Comparison of ENCODE assay signal across 1 cellular context in the genomic region with DNA sequence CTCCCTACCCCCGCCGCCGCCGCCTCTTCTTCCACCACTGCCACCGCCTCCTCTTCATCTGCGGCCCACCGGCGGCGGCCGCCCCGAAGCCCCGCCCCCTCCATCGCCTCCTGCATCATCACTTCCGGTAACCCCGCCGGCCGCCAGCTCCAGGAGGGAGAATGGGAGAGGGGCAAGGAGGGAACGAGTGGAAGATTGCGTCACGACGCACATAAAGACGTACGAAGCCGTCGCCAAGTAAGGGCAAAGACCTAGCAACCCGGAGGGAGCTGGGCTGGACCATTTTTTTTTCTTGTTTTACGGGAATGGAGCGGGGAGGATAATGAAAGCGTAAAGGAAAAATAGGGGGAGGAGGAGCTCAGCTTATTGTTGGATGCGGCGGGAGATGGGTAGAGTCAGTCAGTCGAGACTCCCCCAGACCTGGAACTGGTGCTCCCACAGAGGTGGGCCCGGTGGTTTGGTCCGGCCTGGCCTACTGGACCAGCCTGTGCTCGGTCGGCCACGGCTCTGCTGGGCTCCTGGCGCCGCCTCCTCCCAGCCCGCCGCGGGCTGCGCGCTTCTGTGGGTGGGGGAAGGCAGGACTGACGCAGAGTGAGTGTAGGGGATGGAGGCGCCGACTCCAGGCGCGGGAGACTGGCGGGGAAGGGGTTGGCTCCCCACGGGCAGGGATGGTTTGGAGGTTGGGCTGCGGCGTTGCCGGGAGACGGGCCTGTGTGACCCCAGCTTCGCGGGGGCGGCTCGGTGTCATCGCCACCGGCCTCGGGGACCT.
TF ChIP-seq lines count a peak whose summit lies in the region.

A gene with protein sequence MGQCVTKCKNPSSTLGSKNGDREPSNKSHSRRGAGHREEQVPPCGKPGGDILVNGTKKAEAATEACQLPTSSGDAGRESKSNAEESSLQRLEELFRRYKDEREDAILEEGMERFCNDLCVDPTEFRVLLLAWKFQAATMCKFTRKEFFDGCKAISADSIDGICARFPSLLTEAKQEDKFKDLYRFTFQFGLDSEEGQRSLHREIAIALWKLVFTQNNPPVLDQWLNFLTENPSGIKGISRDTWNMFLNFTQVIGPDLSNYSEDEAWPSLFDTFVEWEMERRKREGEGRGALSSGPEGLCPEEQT (minus strand): TSS at position 60 of the 769 bp plus-strand sequence. CDS start 37,820 bp downstream, outside the sequence.
A gene with protein sequence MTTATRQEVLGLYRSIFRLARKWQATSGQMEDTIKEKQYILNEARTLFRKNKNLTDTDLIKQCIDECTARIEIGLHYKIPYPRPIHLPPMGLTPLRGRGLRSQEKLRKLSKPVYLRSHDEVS (plus strand): TSS at position 473 of the 769 bp plus-strand sequence. CDS start 14,785 bp downstream, outside the sequence.

TF ChIP-seq in K562, 482 proteins besides CTCF, POLR2A, EP300 and RAD21 (continued from another document and continues in another):
- TF ChIP-seq, protein P1, sequence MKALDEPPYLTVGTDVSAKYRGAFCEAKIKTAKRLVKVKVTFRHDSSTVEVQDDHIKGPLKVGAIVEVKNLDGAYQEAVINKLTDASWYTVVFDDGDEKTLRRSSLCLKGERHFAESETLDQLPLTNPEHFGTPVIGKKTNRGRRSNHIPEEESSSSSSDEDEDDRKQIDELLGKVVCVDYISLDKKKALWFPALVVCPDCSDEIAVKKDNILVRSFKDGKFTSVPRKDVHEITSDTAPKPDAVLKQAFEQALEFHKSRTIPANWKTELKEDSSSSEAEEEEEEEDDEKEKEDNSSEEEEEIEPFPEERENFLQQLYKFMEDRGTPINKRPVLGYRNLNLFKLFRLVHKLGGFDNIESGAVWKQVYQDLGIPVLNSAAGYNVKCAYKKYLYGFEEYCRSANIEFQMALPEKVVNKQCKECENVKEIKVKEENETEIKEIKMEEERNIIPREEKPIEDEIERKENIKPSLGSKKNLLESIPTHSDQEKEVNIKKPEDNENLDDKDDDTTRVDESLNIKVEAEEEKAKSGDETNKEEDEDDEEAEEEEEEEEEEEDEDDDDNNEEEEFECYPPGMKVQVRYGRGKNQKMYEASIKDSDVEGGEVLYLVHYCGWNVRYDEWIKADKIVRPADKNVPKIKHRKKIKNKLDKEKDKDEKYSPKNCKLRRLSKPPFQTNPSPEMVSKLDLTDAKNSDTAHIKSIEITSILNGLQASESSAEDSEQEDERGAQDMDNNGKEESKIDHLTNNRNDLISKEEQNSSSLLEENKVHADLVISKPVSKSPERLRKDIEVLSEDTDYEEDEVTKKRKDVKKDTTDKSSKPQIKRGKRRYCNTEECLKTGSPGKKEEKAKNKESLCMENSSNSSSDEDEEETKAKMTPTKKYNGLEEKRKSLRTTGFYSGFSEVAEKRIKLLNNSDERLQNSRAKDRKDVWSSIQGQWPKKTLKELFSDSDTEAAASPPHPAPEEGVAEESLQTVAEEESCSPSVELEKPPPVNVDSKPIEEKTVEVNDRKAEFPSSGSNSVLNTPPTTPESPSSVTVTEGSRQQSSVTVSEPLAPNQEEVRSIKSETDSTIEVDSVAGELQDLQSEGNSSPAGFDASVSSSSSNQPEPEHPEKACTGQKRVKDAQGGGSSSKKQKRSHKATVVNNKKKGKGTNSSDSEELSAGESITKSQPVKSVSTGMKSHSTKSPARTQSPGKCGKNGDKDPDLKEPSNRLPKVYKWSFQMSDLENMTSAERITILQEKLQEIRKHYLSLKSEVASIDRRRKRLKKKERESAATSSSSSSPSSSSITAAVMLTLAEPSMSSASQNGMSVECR (CRISPR knock-in tag; IDR thresholded peaks at IDR 0.05) = peak; percentile 63; the same call in 1 of the 2 replicates
- TF ChIP-seq KAT7 (CRISPR knock-in tag; IDR thresholded peaks at IDR 0.05; ENCODE audit: borderline replicate concordance) (no peak), ZNF77 (CRISPR knock-in tag; IDR thresholded peaks at IDR 0.05) (no peak), HDAC1 (IDR thresholded peaks at IDR 0.05) (peak in 1 of 2 experiments; percentile 73; a peak in 1 of 4 replicates), YY1 (IDR thresholded peaks at IDR 0.05; ENCODE audit: borderline replicate concordance in 1 of 3, control insufficient read depth in 1 of 3, extremely low read depth in 1 of 3, insufficient read depth in 3 of 3, insufficient read length in 1 of 3, insufficient replicate concordance in 2 of 3, low read depth in 1 of 3, low read length in 2 of 3) (peak in 1 of 3 experiments; percentile 38), ZC3H8 (IDR thresholded peaks at IDR 0.05) (no peak), PHF8 (IDR thresholded peaks at IDR 0.05; ENCODE audit: borderline replicate concordance, low read length) (peak; percentile 68; the same call in 1 of the 2 replicates), CEBPG (CRISPR knock-in tag; IDR thresholded peaks at IDR 0.05) (peak; percentile 97), CEBPG (tag; conservative IDR thresholded peaks at IDR 0.05 in 1 of 2, IDR thresholded peaks at IDR 0.05 in 1 of 2) (peak; percentile 98 to 99), PCBP1 (IDR thresholded peaks at IDR 0.05; ENCODE audit: low read depth, low read length, poor library complexity, severe bottlenecking) (peak; percentile 87), NRF1 (conservative IDR thresholded peaks at IDR 0.05 in 1 of 2, IDR thresholded peaks at IDR 0.05 in 1 of 2) (peak; percentile 80 to 84), ZNF583 (CRISPR knock-in tag; IDR thresholded peaks at IDR 0.05) (no peak), RCOR1 (IDR thresholded peaks at IDR 0.05; ENCODE audit: borderline replicate concordance in 1 of 2, low read depth in 2 of 2, low read length in 2 of 2) (peak; percentile 52 to 54; a peak in 2 of 4 replicates), KDM1A (IDR thresholded peaks at IDR 0.05) (peak; percentile 51 to 69; a peak in 3 of 4 replicates), TBP (optimal IDR thresholded peaks at IDR 0.05; ENCODE audit: low read depth, low read length) (peak; percentile 57), SREBF1 (IDR thresholded peaks at IDR 0.05; ENCODE audit: borderline replicate concordance, low read depth, low read length) (0 out of 2 replicates have a peak, but pooled peaks have one; percentile 63), NR2C1 (IDR thresholded peaks at IDR 0.05) (peak; percentile 63), NR2C1 (tag; IDR thresholded peaks at IDR 0.05) (peak; percentile 67), TEAD1 (CRISPR knock-in tag; IDR thresholded peaks at IDR 0.05) (peak; percentile 30 to 66; a peak in 1 of 4 replicates), NR4A1 (CRISPR knock-in tag; IDR thresholded peaks at IDR 0.05) (no peak), NR4A1 (tag; IDR thresholded peaks at IDR 0.05) (no peak), TAL1 (IDR thresholded peaks at IDR 0.05) (no peak), NR2C2 (CRISPR knock-in tag; IDR thresholded peaks at IDR 0.05) (no peak), NR2C2 (tag; IDR thresholded peaks at IDR 0.05) (peak; percentile 91), POLR2AphosphoS5 (IDR thresholded peaks at IDR 0.05; ENCODE audit: control insufficient read depth, insufficient read depth, low read depth, low read length) (peak; percentile 38; the same call in 1 of the 2 replicates), HMG20B (CRISPR knock-in tag; IDR thresholded peaks at IDR 0.05) (no peak)
- TF ChIP-seq, protein P2, sequence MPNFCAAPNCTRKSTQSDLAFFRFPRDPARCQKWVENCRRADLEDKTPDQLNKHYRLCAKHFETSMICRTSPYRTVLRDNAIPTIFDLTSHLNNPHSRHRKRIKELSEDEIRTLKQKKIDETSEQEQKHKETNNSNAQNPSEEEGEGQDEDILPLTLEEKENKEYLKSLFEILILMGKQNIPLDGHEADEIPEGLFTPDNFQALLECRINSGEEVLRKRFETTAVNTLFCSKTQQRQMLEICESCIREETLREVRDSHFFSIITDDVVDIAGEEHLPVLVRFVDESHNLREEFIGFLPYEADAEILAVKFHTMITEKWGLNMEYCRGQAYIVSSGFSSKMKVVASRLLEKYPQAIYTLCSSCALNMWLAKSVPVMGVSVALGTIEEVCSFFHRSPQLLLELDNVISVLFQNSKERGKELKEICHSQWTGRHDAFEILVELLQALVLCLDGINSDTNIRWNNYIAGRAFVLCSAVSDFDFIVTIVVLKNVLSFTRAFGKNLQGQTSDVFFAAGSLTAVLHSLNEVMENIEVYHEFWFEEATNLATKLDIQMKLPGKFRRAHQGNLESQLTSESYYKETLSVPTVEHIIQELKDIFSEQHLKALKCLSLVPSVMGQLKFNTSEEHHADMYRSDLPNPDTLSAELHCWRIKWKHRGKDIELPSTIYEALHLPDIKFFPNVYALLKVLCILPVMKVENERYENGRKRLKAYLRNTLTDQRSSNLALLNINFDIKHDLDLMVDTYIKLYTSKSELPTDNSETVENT (CRISPR knock-in tag; IDR thresholded peaks at IDR 0.05) = 0 out of 2 replicates have a peak, but pooled peaks have one; percentile 58
- TF ChIP-seq, protein P3, sequence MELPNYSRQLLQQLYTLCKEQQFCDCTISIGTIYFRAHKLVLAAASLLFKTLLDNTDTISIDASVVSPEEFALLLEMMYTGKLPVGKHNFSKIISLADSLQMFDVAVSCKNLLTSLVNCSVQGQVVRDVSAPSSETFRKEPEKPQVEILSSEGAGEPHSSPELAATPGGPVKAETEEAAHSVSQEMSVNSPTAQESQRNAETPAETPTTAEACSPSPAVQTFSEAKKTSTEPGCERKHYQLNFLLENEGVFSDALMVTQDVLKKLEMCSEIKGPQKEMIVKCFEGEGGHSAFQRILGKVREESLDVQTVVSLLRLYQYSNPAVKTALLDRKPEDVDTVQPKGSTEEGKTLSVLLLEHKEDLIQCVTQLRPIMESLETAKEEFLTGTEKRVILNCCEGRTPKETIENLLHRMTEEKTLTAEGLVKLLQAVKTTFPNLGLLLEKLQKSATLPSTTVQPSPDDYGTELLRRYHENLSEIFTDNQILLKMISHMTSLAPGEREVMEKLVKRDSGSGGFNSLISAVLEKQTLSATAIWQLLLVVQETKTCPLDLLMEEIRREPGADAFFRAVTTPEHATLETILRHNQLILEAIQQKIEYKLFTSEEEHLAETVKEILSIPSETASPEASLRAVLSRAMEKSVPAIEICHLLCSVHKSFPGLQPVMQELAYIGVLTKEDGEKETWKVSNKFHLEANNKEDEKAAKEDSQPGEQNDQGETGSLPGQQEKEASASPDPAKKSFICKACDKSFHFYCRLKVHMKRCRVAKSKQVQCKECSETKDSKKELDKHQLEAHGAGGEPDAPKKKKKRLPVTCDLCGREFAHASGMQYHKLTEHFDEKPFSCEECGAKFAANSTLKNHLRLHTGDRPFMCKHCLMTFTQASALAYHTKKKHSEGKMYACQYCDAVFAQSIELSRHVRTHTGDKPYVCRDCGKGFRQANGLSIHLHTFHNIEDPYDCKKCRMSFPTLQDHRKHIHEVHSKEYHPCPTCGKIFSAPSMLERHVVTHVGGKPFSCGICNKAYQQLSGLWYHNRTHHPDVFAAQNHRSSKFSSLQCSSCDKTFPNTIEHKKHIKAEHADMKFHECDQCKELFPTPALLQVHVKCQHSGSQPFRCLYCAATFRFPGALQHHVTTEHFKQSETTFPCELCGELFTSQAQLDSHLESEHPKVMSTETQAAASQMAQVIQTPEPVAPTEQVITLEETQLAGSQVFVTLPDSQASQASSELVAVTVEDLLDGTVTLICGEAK (IDR thresholded peaks at IDR 0.05) = peak; percentile 69
- TF ChIP-seq, protein P3 (CRISPR knock-in tag; IDR thresholded peaks at IDR 0.05) = no peak
- TF ChIP-seq, protein P4, sequence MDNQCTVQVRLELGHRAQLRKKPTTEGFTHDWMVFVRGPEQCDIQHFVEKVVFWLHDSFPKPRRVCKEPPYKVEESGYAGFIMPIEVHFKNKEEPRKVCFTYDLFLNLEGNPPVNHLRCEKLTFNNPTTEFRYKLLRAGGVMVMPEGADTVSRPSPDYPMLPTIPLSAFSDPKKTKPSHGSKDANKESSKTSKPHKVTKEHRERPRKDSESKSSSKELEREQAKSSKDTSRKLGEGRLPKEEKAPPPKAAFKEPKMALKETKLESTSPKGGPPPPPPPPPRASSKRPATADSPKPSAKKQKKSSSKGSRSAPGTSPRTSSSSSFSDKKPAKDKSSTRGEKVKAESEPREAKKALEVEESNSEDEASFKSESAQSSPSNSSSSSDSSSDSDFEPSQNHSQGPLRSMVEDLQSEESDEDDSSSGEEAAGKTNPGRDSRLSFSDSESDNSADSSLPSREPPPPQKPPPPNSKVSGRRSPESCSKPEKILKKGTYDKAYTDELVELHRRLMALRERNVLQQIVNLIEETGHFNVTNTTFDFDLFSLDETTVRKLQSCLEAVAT (IDR thresholded peaks at IDR 0.05) = no peak
- TF ChIP-seq, protein P5, sequence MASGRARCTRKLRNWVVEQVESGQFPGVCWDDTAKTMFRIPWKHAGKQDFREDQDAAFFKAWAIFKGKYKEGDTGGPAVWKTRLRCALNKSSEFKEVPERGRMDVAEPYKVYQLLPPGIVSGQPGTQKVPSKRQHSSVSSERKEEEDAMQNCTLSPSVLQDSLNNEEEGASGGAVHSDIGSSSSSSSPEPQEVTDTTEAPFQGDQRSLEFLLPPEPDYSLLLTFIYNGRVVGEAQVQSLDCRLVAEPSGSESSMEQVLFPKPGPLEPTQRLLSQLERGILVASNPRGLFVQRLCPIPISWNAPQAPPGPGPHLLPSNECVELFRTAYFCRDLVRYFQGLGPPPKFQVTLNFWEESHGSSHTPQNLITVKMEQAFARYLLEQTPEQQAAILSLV (tag; IDR thresholded peaks at IDR 0.05) = peak; percentile 83; the same call in 1 of the 2 replicates
